Comparison of ENCODE assay signal across 30 cellular contexts in the genomic region with DNA sequence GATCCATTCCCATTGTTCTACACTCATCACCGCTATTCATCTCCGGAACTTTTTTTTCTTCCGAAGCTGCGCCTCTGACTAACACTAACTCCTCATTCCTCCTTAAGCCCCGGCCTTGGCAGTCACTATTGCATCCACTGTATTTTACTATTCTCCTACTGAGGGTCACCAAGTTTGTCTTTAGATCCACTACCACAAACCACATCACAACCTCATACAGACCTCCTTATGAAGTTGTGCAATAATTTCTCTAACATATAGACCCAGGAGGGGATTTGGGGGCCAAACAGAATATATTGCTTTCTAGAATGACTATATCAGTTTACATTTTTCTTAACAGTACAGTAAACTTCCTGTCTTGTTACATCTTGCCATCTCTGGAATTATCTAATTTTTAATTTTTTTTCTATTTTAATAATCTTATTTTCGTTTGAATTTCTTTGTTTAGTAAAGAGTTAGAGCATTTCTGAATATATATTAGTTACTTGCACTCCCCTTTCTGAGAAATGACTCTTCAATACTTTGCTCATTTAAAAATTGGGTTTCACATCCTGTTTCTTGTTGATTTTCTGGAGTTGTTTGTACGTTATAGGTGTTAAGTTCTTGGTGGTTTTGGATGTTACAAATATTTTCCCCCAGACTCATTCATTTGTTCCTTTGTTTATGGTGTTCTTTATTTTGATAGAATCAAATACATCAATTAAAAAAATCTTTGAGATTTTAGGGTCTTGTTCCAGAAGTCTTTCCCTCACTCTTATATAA. TPM values are rescaled to one million over a fixed set of nuclear protein-coding genes. Genes with fewer than 3 reads are reported as not detected.
DNase-seq lines count a peak whose midpoint lies in the region; ATAC-seq and TF ChIP-seq lines count a peak whose summit lies in the region.
"Had no signal": no experiment of that assay in that cellular context is flagged by ENCODE, and none has a peak within 500 bp of the region (broad histone marks: within the 10 kb centered on the region; RNA-seq: fewer than 3 reads in every experiment).

No MANE protein-coding gene starts in this region.

- ATAC-seq in GM18519 (IDR thresholded peaks at IDR 0.05; ENCODE audit: low FRiP score, unreplicated experiment) (peak; percentile 69), GM21423 (IDR thresholded peaks at IDR 0.05; ENCODE audit: unreplicated experiment) (peak; percentile 56), SK-N-SH treated with all-trans-retinoic acid at 6 μM for 48 hours (no peak)
- ATAC-seq: left lobe of liver; naive thymus-derived CD8-positive, alpha-beta T cell; Right ventricle myocardium inferior had no signal

- no peak overlapping the region for H3K27ac ChIP-seq in suprapubic skin
- H3K27ac ChIP-seq: colonic mucosa, esophagus squamous epithelium, hepatocyte, transverse colon had no signal

- H3K36me3 ChIP-seq in MG63 = no peaks in the 10 kb centered on the region
- H3K36me3 ChIP-seq in suprapubic skin = no peaks in the 10 kb centered on the region
- H3K36me3 ChIP-seq: colonic mucosa, esophagus squamous epithelium, transverse colon had no signal

- POLR2A ChIA-PET in GM10248 (lab: Yijun Ruan, JAX) = no interaction called here

- no peak for TF ChIP-seq EP300 in suprapubic skin (IDR thresholded peaks at IDR 0.05)

- 85% methylated on average over 7 of the region's 7 CpGs for WGBS in suprapubic skin

- H3K9me3 ChIP-seq in MG63 (no peaks in the 10 kb centered on the region), suprapubic skin (no peaks in the 10 kb centered on the region)
- H3K9me3 ChIP-seq: colonic mucosa, esophagus squamous epithelium, transverse colon had no signal

- DNase-seq in GM10248 (ENCODE audit: extremely low spot score) (peak; percentile 29), MG63 (peak; percentile 33), suprapubic skin (ENCODE audit: low spot score in 2 of 2) (no peak), DMS 273 treated with DMSO at 0.1 percent for 48 hours (lab: John Stamatoyannopoulos, UW) (no peak)
- DNase-seq in activated effector memory CD4-positive, alpha-beta T cell treated with Interleukin-2 at 50 U/mL for 16 hours = no peak
- DNase-seq: activated naive CD4-positive, alpha-beta T cell treated with anti-CD3 and anti-CD28 coated beads, Interleukin-2, amount 50 U/mL, for 16 hours; AML-193; anterior cingulate cortex; CD4-positive, alpha-beta memory T cell; colonic mucosa; DMS153; esophagus squamous epithelium; immature natural killer cell; midbrain; naive thymus-derived CD8-positive, alpha-beta T cell; NCI-H1105 treated with DMSO at 0.1 percent for 48 hours; NCI-H2081; NCI-H226; NCI-H82; occipital lobe; T-helper 9 cell; transverse colon had no signal

- no peaks in the 10 kb centered on the region; the same call in 1 of the 2 replicates for H3K27me3 ChIP-seq in MG63
- no peaks in the 10 kb centered on the region for H3K27me3 ChIP-seq in suprapubic skin
- H3K27me3 ChIP-seq: colonic mucosa, hepatocyte had no signal

- CTCF ChIA-PET in GM10248 (lab: Yijun Ruan, JAX) = no interaction called here

- TF ChIP-seq CTCF in GM10248 (IDR thresholded peaks at IDR 0.05; ENCODE audit: control extremely low read depth, extremely low read depth, low read depth, missing control alignments) = no peak
- no peak for TF ChIP-seq CTCF in suprapubic skin (IDR thresholded peaks at IDR 0.05)

- TF ChIP-seq POLR2A in suprapubic skin (IDR thresholded peaks at IDR 0.05) = no peak

- H3K4me1 ChIP-seq in suprapubic skin = peaks cover 6% of the 10 kb centered on the region
- H3K4me1 ChIP-seq: colonic mucosa, transverse colon had no signal

- no peak overlapping the region for H3K4me3 ChIP-seq in MG63
- H3K4me3 ChIP-seq in suprapubic skin = no peak overlapping the region
- H3K4me3 ChIP-seq: colonic mucosa, esophagus squamous epithelium, hepatocyte, transverse colon had no signal

TF ChIP-seq in SK-N-SH treated with all-trans-retinoic acid at 6 μM for 48 hours, 23 proteins besides CTCF, POLR2A, EP300 and RAD21 (continues in another document):
- TF ChIP-seq TCF4 (CRISPR knock-in tag; IDR thresholded peaks at IDR 0.05; ENCODE audit: borderline replicate concordance) = no peak
- no peak for TF ChIP-seq TOX (CRISPR knock-in tag; IDR thresholded peaks at IDR 0.05; ENCODE audit: borderline replicate concordance)
- TF ChIP-seq PATZ1 (CRISPR knock-in tag; IDR thresholded peaks at IDR 0.05; ENCODE audit: borderline replicate concordance) = no peak
- TF ChIP-seq ZC3H10 (CRISPR knock-in tag; IDR thresholded peaks at IDR 0.05) = no peak
- TF ChIP-seq SNAI2 (CRISPR knock-in tag; IDR thresholded peaks at IDR 0.05) = no peak
- TF ChIP-seq, protein P1, sequence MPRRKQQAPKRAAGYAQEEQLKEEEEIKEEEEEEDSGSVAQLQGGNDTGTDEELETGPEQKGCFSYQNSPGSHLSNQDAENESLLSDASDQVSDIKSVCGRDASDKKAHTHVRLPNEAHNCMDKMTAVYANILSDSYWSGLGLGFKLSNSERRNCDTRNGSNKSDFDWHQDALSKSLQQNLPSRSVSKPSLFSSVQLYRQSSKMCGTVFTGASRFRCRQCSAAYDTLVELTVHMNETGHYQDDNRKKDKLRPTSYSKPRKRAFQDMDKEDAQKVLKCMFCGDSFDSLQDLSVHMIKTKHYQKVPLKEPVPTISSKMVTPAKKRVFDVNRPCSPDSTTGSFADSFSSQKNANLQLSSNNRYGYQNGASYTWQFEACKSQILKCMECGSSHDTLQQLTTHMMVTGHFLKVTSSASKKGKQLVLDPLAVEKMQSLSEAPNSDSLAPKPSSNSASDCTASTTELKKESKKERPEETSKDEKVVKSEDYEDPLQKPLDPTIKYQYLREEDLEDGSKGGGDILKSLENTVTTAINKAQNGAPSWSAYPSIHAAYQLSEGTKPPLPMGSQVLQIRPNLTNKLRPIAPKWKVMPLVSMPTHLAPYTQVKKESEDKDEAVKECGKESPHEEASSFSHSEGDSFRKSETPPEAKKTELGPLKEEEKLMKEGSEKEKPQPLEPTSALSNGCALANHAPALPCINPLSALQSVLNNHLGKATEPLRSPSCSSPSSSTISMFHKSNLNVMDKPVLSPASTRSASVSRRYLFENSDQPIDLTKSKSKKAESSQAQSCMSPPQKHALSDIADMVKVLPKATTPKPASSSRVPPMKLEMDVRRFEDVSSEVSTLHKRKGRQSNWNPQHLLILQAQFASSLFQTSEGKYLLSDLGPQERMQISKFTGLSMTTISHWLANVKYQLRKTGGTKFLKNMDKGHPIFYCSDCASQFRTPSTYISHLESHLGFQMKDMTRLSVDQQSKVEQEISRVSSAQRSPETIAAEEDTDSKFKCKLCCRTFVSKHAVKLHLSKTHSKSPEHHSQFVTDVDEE (CRISPR knock-in tag; IDR thresholded peaks at IDR 0.05) = no peak
- no peak for TF ChIP-seq RARB (CRISPR knock-in tag; IDR thresholded peaks at IDR 0.05)
- TF ChIP-seq PPARA (CRISPR knock-in tag; IDR thresholded peaks at IDR 0.05; ENCODE audit: borderline replicate concordance) = no peak
- TF ChIP-seq GLIS3 (CRISPR knock-in tag; IDR thresholded peaks at IDR 0.05) = no peak
- no peak for TF ChIP-seq ARNTL (CRISPR knock-in tag; IDR thresholded peaks at IDR 0.05; ENCODE audit: borderline replicate concordance, low read depth)
- TF ChIP-seq ZFP3 (CRISPR knock-in tag; IDR thresholded peaks at IDR 0.05) = no peak
- TF ChIP-seq CREB5 (CRISPR knock-in tag; IDR thresholded peaks at IDR 0.05; ENCODE audit: low read depth) = no peak
- no peak for TF ChIP-seq POU6F1 (CRISPR knock-in tag; IDR thresholded peaks at IDR 0.05; ENCODE audit: borderline replicate concordance, low read depth)
- TF ChIP-seq ISL1 (CRISPR knock-in tag; IDR thresholded peaks at IDR 0.05) = no peak

RNA-seq across cellular contexts. Expression of gene DMRT2, which starts 37.1 kb away (rescaled TPM):
- 0.30 TPM in 1 of 2 replicates, not detected in the other for total RNA-seq in MG63 (2014; rRNA removed; shearing (Covaris generic); ENCODE audit: low replicate concordance)
- 1 to 10 TPM in 1 of 4 donors, under 1 TPM in 3; 0.60 to 1.1 (median 0.68) TPM for total RNA-seq in suprapubic skin
- total RNA-seq: frontal cortex; hepatocyte; left lobe of liver; naive thymus-derived CD8-positive, alpha-beta T cell; pulmonary artery endothelial cell; Right ventricle myocardium inferior had no signal

Comparison
In these comparisons a context has a peak if more than half of its experiments do, and no peak if none do; other contexts are left out.
1. DNase-seq: peak in GM10248 (single experiment) and MG63 (single experiment); none in activated effector memory CD4-positive, alpha-beta T cell treated with Interleukin-2 at 50 U/mL for 16 hours (single experiment), suprapubic skin (0 of 2) and DMS 273 treated with DMSO at 0.1 percent for 48 hours (single experiment).